10 cellular contexts compared by ENCODE assay signal in genomic region chr13:95207769-95208366, GRCh38.
DNase-seq lines count a peak whose midpoint lies in the region; ATAC-seq, FAIRE-seq and TF ChIP-seq lines count a peak whose summit lies in the region.
"Had no signal": no experiment of that assay in that cellular context is flagged by ENCODE, and none has a peak within 500 bp of the region (broad histone marks: within the 10 kb centered on the region; RNA-seq: fewer than 3 reads in every experiment).

No MANE protein-coding gene starts in this region.

- H4K20me1 ChIP-seq in K562 (replicated peaks; ENCODE audit: control insufficient read depth, insufficient read depth, low read length) = no peaks in the 10 kb centered on the region

- no peak overlapping the region; the same call in 1 of the 2 replicates for H3K4me2 ChIP-seq in K562 (ENCODE audit: insufficient read depth, low read length)
- H3K4me2 ChIP-seq: KMS-11 had no signal

- FAIRE-seq in GM18507 (lab: Jason Lieb, UNC) (peak; percentile 72), K562 (lab: Jason Lieb, UNC) (peak; percentile 78)

- H3K4me1 ChIP-seq in K562 (replicated peaks in 1 of 2; ENCODE audit: control insufficient read depth in 2 of 2, insufficient read depth in 2 of 2, low read length in 2 of 2) = peaks cover 11 to 22% of the 10 kb centered on the region in 2 experiments; a peak in 3 of 5 replicates
- H3K4me1 ChIP-seq in heart right ventricle = no peaks in the 10 kb centered on the region

- no peak overlapping the region for H2AFZ ChIP-seq in K562 (ENCODE audit: low read depth, low read length)

- TF ChIP-seq EP300 in K562 (IDR thresholded peaks at IDR 0.05; ENCODE audit: low read length) = 0 out of 2 replicates have a peak, but pooled peaks have one; percentile 26

- in situ Hi-C loops in K562 (cut with MboI) = no loop called here

- peak; percentile 95 for ATAC-seq in GM21447 (IDR thresholded peaks at IDR 0.05; ENCODE audit: unreplicated experiment)
- peak; percentile 75 for ATAC-seq in HG03135 (IDR thresholded peaks at IDR 0.05; ENCODE audit: unreplicated experiment)
- ATAC-seq in K562 = peak; percentile 85
- no peak for ATAC-seq in heart right ventricle

- no peak for TF ChIP-seq POLR2A in K562 (conservative IDR thresholded peaks at IDR 0.05)

- TF ChIP-seq CTCF in K562 (IDR thresholded peaks at IDR 0.05 in 2 of 3, conservative IDR thresholded peaks at IDR 0.05 in 1 of 3; ENCODE audit: insufficient read depth in 2 of 3, low read depth in 1 of 3, low read length in 3 of 3) = no peak
- TF ChIP-seq CTCF in heart right ventricle (IDR thresholded peaks at IDR 0.05) = no peak

- no peaks in the 10 kb centered on the region for H3K9me3 ChIP-seq in K562 (replicated peaks; ENCODE audit: control insufficient read depth, insufficient read depth, low read depth, low read length)
- H3K9me3 ChIP-seq in heart right ventricle = no peaks in the 10 kb centered on the region

- H3K27me3 ChIP-seq in K562 (ENCODE audit: control insufficient read depth in 2 of 2, insufficient read depth in 2 of 2, low read length in 2 of 2) (no peaks in the 10 kb centered on the region), heart right ventricle (no peaks in the 10 kb centered on the region)

- peak; percentile 12 for DNase-seq in GM18507 (ENCODE audit: extremely low spot score, insufficient read length, low read depth)
- peak; percentile 41 to 75 (median 54) for DNase-seq in K562 (ENCODE audit: extremely low read depth in 1 of 4, low spot score in 3 of 4)
- DNase-seq in stimulated activated CD4-positive, alpha-beta T cell treated with anti-CD3 and anti-CD28 coated beads, Interleukin-4, amount 100 ng/mL, for 1 hour = no peak
- no peak for DNase-seq in DMS153 (lab: John Stamatoyannopoulos, UW)
- DNase-seq in heart right ventricle = no peak
- no peak for DNase-seq in activated T-cell treated with anti-CD3 and anti-CD28 coated beads, Interleukin-2, amount 50 U/mL, for 48 hours
- DNase-seq: NCI-H69 had no signal

- intact Hi-C loops in K562 (cut with micrococcal nuclease) (loop anchor here (2.0 kb wide), 1 partner anchor 63 kb away; no protein-coding TSS in a partner anchor), heart right ventricle (cut with DNase I) (no loop called here)

- 10% methylated on average over 12 of the region's 12 CpGs for WGBS in K562 (ENCODE audit: insufficient coverage, low coverage, missing lambda C conversion rate)
- 57 to 61% methylated on average over 12 of the region's 12 CpGs for WGBS in heart right ventricle, 2 donors

- H3K4me3 ChIP-seq in K562 (no peak overlapping the region), heart right ventricle (no peak overlapping the region)

- CTCF ChIA-PET in K562 (lab: Yijun Ruan, JAX; ENCODE audit: low intra/inter-chr PET ratio) = no interaction called here

- H3K27ac ChIP-seq in K562 (ENCODE audit: extremely low read depth, low read depth, low read length) (peak overlapping the region; percentile 45), heart right ventricle (no peak overlapping the region)
- H3K27ac ChIP-seq: KMS-11 had no signal

- POLR2A ChIA-PET in K562 (lab: Yijun Ruan, JAX) = interaction anchor here (0.6 to 1.7 kb wide), 2 partner anchors 66 to 80 kb away, joined by 3 to 5 read pairs; no protein-coding TSS in a partner anchor

- H3K36me3 ChIP-seq in K562 (ENCODE audit: control insufficient read depth, insufficient read depth, low read length) (peaks cover 72% of the 10 kb centered on the region), heart right ventricle (peaks cover 0 to 45% (median 5%) of the 10 kb centered on the region in 9 donors)

- TF ChIP-seq RAD21 in K562 (CRISPR knock-in tag; conservative IDR thresholded peaks at IDR 0.05 in 1 of 2, IDR thresholded peaks at IDR 0.05 in 1 of 2) = no peak

- BruUV-seq in K562 (replicated peaks; lab: Mats Ljungman, UMichigan) = no TSS peak

- peak overlapping the region in 1 of 2 experiments; percentile 19; a peak in 1 of 4 replicates for H3K9ac ChIP-seq in K562 (ENCODE audit: insufficient read depth in 1 of 2, low read depth in 2 of 2, low read length in 2 of 2)
- H3K9ac ChIP-seq: KMS-11 had no signal

- peaks cover 4% of the 10 kb centered on the region; the same call in 2 of the 3 replicates for H3K79me2 ChIP-seq in K562 (ENCODE audit: control insufficient read depth, insufficient read depth, low read length)

- no peaks in the 10 kb centered on the region for H3K9me1 ChIP-seq in K562 (ENCODE audit: control insufficient read depth, insufficient read depth, low read length)

TF ChIP-seq in K562, 482 proteins besides CTCF, POLR2A, EP300 and RAD21 (continues in another document):
- no peak for TF ChIP-seq SMARCB1 (IDR thresholded peaks at IDR 0.05; ENCODE audit: insufficient read length, low read depth)
- TF ChIP-seq TAF9B (IDR thresholded peaks at IDR 0.05; ENCODE audit: partially characterized antibody) = no peak
- TF ChIP-seq CBFA2T3 (IDR thresholded peaks at IDR 0.05) = peak; percentile 77
- no peak for TF ChIP-seq BRD9 (IDR thresholded peaks at IDR 0.05; ENCODE audit: low read depth, partially characterized antibody)
- TF ChIP-seq SMAD4 (CRISPR knock-in tag; conservative IDR thresholded peaks at IDR 0.05) = peak; percentile 54; the same call in 1 of the 2 replicates
- TF ChIP-seq, protein P1, sequence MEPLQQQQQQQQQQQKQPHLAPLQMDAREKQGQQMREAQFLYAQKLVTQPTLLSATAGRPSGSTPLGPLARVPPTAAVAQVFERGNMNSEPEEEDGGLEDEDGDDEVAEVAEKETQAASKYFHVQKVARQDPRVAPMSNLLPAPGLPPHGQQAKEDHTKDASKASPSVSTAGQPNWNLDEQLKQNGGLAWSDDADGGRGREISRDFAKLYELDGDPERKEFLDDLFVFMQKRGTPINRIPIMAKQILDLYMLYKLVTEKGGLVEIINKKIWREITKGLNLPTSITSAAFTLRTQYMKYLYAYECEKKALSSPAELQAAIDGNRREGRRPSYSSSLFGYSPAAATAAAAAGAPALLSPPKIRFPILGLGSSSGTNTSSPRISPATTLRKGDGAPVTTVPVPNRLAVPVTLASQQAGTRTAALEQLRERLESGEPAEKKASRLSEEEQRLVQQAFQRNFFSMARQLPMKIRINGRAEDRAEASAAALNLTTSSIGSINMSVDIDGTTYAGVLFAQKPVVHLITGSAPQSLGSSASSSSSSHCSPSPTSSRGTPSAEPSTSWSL (CRISPR knock-in tag; IDR thresholded peaks at IDR 0.05; ENCODE audit: borderline replicate concordance) = no peak
- TF ChIP-seq LARP7 (IDR thresholded peaks at IDR 0.05) = no peak
- peak; percentile 47; the same call in 1 of the 2 replicates for TF ChIP-seq RAD51 (IDR thresholded peaks at IDR 0.05; ENCODE audit: borderline replicate concordance, low read depth)
- 0 out of 4 replicates have a peak, but pooled peaks of 1 of the 2 experiments have one; percentile 33 for TF ChIP-seq RCOR1 (IDR thresholded peaks at IDR 0.05; ENCODE audit: borderline replicate concordance in 1 of 2, low read depth in 2 of 2, low read length in 2 of 2)
- TF ChIP-seq BDP1 (IDR thresholded peaks at IDR 0.05; ENCODE audit: insufficient read depth, insufficient read length) = no peak
- no peak for TF ChIP-seq ELK3 (CRISPR knock-in tag; IDR thresholded peaks at IDR 0.05)
- TF ChIP-seq, protein P2, sequence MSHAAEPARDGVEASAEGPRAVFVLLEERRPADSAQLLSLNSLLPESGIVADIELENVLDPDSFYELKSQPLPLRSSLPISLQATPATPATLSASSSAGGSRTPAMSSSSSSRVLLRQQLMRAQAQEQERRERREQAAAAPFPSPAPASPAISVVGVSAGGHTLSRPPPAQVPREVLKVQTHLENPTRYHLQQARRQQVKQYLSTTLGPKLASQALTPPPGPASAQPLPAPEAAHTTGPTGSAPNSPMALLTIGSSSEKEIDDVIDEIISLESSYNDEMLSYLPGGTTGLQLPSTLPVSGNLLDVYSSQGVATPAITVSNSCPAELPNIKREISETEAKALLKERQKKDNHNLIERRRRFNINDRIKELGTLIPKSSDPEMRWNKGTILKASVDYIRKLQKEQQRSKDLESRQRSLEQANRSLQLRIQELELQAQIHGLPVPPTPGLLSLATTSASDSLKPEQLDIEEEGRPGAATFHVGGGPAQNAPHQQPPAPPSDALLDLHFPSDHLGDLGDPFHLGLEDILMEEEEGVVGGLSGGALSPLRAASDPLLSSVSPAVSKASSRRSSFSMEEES (CRISPR knock-in tag; IDR thresholded peaks at IDR 0.05) = 0 out of 2 replicates have a peak, but pooled peaks have one; percentile 2
- TF ChIP-seq CHD2 (IDR thresholded peaks at IDR 0.05; ENCODE audit: low read depth, low read length) = no peak
- peak; percentile 69; the same call in 1 of the 2 replicates for TF ChIP-seq DPF2 (IDR thresholded peaks at IDR 0.05)
- peak; percentile 61; the same call in 1 of the 2 replicates for TF ChIP-seq CTBP1 (IDR thresholded peaks at IDR 0.05; ENCODE audit: borderline replicate concordance)
- TF ChIP-seq TAL1 (IDR thresholded peaks at IDR 0.05) = peak; percentile 60
- 0 out of 2 replicates have a peak, but pooled peaks have one; percentile 26 for TF ChIP-seq BHLHE40 (IDR thresholded peaks at IDR 0.05; ENCODE audit: low read length)
- peak; percentile 43; the same call in 1 of the 2 replicates for TF ChIP-seq L3MBTL2 (IDR thresholded peaks at IDR 0.05)
- no peak for TF ChIP-seq NEUROD1 (IDR thresholded peaks at IDR 0.05; ENCODE audit: borderline replicate concordance, low read depth, low read length, partially characterized antibody)
- peak; percentile 72; the same call in 1 of the 2 replicates for TF ChIP-seq MITF (IDR thresholded peaks at IDR 0.05)

Comparison
In these comparisons a context has a peak if more than half of its experiments do, and no peak if none do; other contexts are left out.
1. DNase-seq: peak in GM18507 (single experiment) and K562 (4 of 4); none in stimulated activated CD4-positive, alpha-beta T cell treated with anti-CD3 and anti-CD28 coated beads, Interleukin-4, amount 100 ng/mL, for 1 hour (single experiment), DMS153 (single experiment), heart right ventricle (0 of 2) and activated T-cell treated with anti-CD3 and anti-CD28 coated beads, Interleukin-2, amount 50 U/mL, for 48 hours (0 of 2).
2. ATAC-seq: peak in GM21447 (single experiment), HG03135 (single experiment) and K562 (single experiment); none in heart right ventricle (0 of 8).